18 cellular contexts compared by ENCODE assay signal in the genomic region with DNA sequence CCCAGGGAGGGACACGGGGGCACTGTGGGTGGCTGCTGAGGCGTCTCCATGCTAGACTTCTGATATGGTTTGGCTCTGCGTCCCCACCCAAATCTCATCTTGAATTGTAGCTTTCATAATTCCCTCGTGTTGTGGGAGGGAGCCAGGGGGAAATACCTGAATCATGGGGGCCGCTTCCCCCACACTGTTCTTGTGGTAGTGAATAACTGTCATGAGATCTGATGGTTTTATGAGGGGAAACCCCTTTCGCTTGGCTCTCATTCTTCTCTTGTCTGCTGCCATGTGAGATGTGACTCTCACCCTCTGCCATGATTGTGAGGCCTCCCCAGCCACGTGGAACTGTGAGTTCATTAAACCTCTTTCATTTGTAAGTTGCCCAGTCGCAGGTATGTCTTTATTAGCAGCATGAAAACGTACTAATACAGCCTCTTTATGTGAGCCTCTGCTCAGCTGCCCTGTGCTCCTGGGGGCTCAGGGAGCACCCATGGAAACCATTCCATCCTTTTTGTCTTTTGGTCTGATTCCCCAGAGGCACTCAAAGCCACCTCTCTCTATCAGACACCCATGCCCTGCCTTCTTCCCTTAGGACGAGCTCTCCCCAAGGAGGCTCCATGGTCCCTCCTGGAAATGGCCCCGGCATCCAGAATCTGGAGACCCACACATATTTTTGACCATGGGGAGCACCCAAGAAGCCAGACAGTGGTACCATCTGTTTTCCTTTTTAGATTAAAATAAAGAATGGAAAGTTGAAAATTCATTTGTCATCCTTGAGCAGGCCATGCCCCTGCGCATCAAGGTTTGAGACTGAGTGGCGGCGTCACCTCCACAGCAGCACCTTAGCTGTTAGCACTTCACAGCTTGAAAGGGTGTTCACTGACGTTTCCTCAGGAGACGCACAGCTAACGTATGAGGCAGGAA.
"Had no signal": no experiment of that assay in that cellular context is flagged by ENCODE, and none has a peak within 500 bp of the region (broad histone marks: within the 10 kb centered on the region; RNA-seq: fewer than 3 reads in every experiment).

No MANE protein-coding gene starts in this region.

- H3K27ac ChIP-seq: colonic mucosa, left ventricle myocardium inferior, prostate gland, suprapubic skin had no signal

- H3K36me3 ChIP-seq: colonic mucosa, esophagus squamous epithelium, left ventricle myocardium inferior, prostate gland, suprapubic skin had no signal

- DNase-seq: activated CD8-positive, alpha-beta memory T cell treated with anti-CD3 and anti-CD28 coated beads for 24 hours; activated naive CD4-positive, alpha-beta T cell treated with anti-CD3 and anti-CD28 coated beads, Interleukin-2, amount 50 U/mL, for 16 hours; amniotic stem cell; central memory CD4-positive, alpha-beta T cell; colonic mucosa; effector CD4-positive, alpha-beta T cell; esophagus squamous epithelium; hippocampal formation; kidney; left ventricle myocardium inferior; naive thymus-derived CD8-positive, alpha-beta T cell; right cardiac atrium; stimulated activated naive CD4-positive, alpha-beta T cell treated with Interleukin-2 at 50 U/mL for 16 hours had no signal

- H3K27me3 Mint-ChIP-seq: type B pancreatic cell had no signal

- H3K36me3 Mint-ChIP-seq: type B pancreatic cell had no signal

- H3K4me2 ChIP-seq: smooth muscle cell had no signal

- ATAC-seq: naive thymus-derived CD8-positive, alpha-beta T cell; right cardiac atrium had no signal

- H3K4me3 ChIP-seq: colonic mucosa, esophagus squamous epithelium, left ventricle myocardium inferior, prostate gland, smooth muscle cell, suprapubic skin had no signal

- H3K27me3 ChIP-seq: colonic mucosa, esophagus squamous epithelium had no signal

- H3K9me3 ChIP-seq: colonic mucosa, prostate gland, suprapubic skin had no signal

- H3K4me1 ChIP-seq: colonic mucosa, prostate gland, suprapubic skin had no signal

- H3K9me3 Mint-ChIP-seq: memory B cell, type B pancreatic cell had no signal

- H3K4me1 Mint-ChIP-seq: memory B cell had no signal

- H3K27ac Mint-ChIP-seq: memory B cell; naive thymus-derived CD8-positive, alpha-beta T cell; type B pancreatic cell had no signal

- H3K4me3 Mint-ChIP-seq: memory B cell; naive thymus-derived CD8-positive, alpha-beta T cell; type B pancreatic cell had no signal
